ENCODE assay signal across 16 cellular contexts in genomic region chr6:35164868-35165267, GRCh38. TPM values are rescaled to one million over a fixed set of nuclear protein-coding genes. Genes with fewer than 3 reads are reported as not detected.
DNase-seq lines count a peak whose midpoint lies in the region; ATAC-seq and TF ChIP-seq lines count a peak whose summit lies in the region.
"Had no signal": no experiment of that assay in that cellular context is flagged by ENCODE, and none has a peak within 500 bp of the region (broad histone marks: within the 10 kb centered on the region; RNA-seq: fewer than 3 reads in every experiment).

No MANE protein-coding gene starts in this region.

- H3K27ac Mint-ChIP-seq in activated T-cell treated with anti-CD3 and anti-CD28 coated beads, Interleukin-2, amount 50 U/mL, for 24 hours = no peak overlapping the region
- H3K27ac Mint-ChIP-seq: CD4-positive, alpha-beta memory T cell had no signal

- H3K4me1 ChIP-seq in adipocyte (ENCODE audit: control insufficient read depth, insufficient read depth, low read length) (peaks cover 62% of the 10 kb centered on the region), right lobe of liver (peaks cover 0 to 46% (median 27%) of the 10 kb centered on the region in 4 donors), thyroid gland (peaks cover 57 to 75% of the 10 kb centered on the region in 2 donors)

- WGBS in right lobe of liver (ENCODE audit: insufficient coverage, low coverage, low lambda C conversion rate, missing lambda C conversion rate) = 84% methylated on average over 4 of the region's 4 CpGs
- 87 to 94% methylated on average over 4 of the region's 4 CpGs for WGBS in thyroid gland, 2 donors

- peaks cover 27% of the 10 kb centered on the region for H3K27me3 Mint-ChIP-seq in activated T-cell treated with anti-CD3 and anti-CD28 coated beads, Interleukin-2, amount 50 U/mL, for 24 hours

- H3K9me3 ChIP-seq in adipocyte (ENCODE audit: control insufficient read depth, low read length) = peaks cover 9% of the 10 kb centered on the region
- H3K9me3 ChIP-seq in right lobe of liver = no peaks in the 10 kb centered on the region
- no peaks in the 10 kb centered on the region for H3K9me3 ChIP-seq in thyroid gland
- H3K9me3 ChIP-seq: SJCRH30 had no signal

- TF ChIP-seq POLR2A in right lobe of liver (IDR thresholded peaks at IDR 0.05) (no peak), thyroid gland (IDR thresholded peaks at IDR 0.05) (no peak)

- no peak overlapping the region for H3K4me3 ChIP-seq in adipocyte (ENCODE audit: low read length)
- H3K4me3 ChIP-seq in right lobe of liver = no peak overlapping the region
- H3K4me3 ChIP-seq in thyroid gland (replicated peaks in 1 of 3) = no peak overlapping the region
- H3K4me3 ChIP-seq: SJCRH30 had no signal

- H3K27ac ChIP-seq in right lobe of liver = peak overlapping the region; percentile 86 to 89 (median 87)
- peak overlapping the region in 2 of 3 donors; percentile 76 to 90 for H3K27ac ChIP-seq in thyroid gland
- H3K27ac ChIP-seq: SJCRH30 had no signal

- H3K9ac ChIP-seq in adipocyte (ENCODE audit: low read length) = peak overlapping the region; percentile 81

- no peaks in the 10 kb centered on the region for H3K36me3 ChIP-seq in adipocyte (ENCODE audit: control insufficient read depth, insufficient read depth, low read length, severe bottlenecking)
- no peaks in the 10 kb centered on the region for H3K36me3 ChIP-seq in right lobe of liver
- no peaks in the 10 kb centered on the region for H3K36me3 ChIP-seq in thyroid gland
- H3K36me3 ChIP-seq: SJCRH30 had no signal

- DNase-seq in NCI-H510A treated with DMSO at 0.1 percent for 48 hours (lab: John Stamatoyannopoulos, UW) (peak; percentile 35), NCI-H510A (lab: John Stamatoyannopoulos, UW) (no peak), adipocyte (ENCODE audit: low read depth) (no peak), right lobe of liver (no peak), thyroid gland (no peak), AG08396 (ENCODE audit: low spot score) (no peak)
- no peak for DNase-seq in activated T-cell treated with anti-CD3 and anti-CD28 coated beads, Interleukin-2, amount 50 U/mL, for 24 hours
- DNase-seq: 8988T; CD4-positive, alpha-beta memory T cell; EL; NCI-H1694 treated with DMSO at 0.1 percent for 48 hours; NCI-H2107; NCI-H524; SJCRH30 had no signal

- intact Hi-C loops in right lobe of liver (cut with DNase I) = no loop called here
- intact Hi-C loops in thyroid gland (cut with DNase I) = no loop called here

- no peak for ATAC-seq in right lobe of liver
- ATAC-seq in GM18858 (IDR thresholded peaks at IDR 0.05; ENCODE audit: unreplicated experiment) = no peak

- TF ChIP-seq CTCF in right lobe of liver (IDR thresholded peaks at IDR 0.05) (no peak), thyroid gland (IDR thresholded peaks at IDR 0.05) (no peak)

- H3K27me3 ChIP-seq in adipocyte (replicated peaks; ENCODE audit: control insufficient read depth, insufficient read depth, low read length) = no peaks in the 10 kb centered on the region
- no peaks in the 10 kb centered on the region for H3K27me3 ChIP-seq in right lobe of liver
- H3K27me3 ChIP-seq in thyroid gland = no peaks in the 10 kb centered on the region
- H3K27me3 ChIP-seq: SJCRH30 had no signal

- peaks cover 2% of the 10 kb centered on the region for H3K4me1 Mint-ChIP-seq in activated T-cell treated with anti-CD3 and anti-CD28 coated beads, Interleukin-2, amount 50 U/mL, for 24 hours (ENCODE audit: low read depth)
- H3K4me1 Mint-ChIP-seq: CD4-positive, alpha-beta memory T cell had no signal

- no peak overlapping the region for H3K4me3 Mint-ChIP-seq in activated T-cell treated with anti-CD3 and anti-CD28 coated beads, Interleukin-2, amount 50 U/mL, for 24 hours
- H3K4me3 Mint-ChIP-seq: CD4-positive, alpha-beta memory T cell had no signal

- H3K9me3 Mint-ChIP-seq in activated T-cell treated with anti-CD3 and anti-CD28 coated beads, Interleukin-2, amount 50 U/mL, for 24 hours = peaks cover 4% of the 10 kb centered on the region

- H3K36me3 Mint-ChIP-seq in activated T-cell treated with anti-CD3 and anti-CD28 coated beads, Interleukin-2, amount 50 U/mL, for 24 hours (ENCODE audit: low read depth) = no peaks in the 10 kb centered on the region
- H3K36me3 Mint-ChIP-seq: CD4-positive, alpha-beta memory T cell had no signal

RNA-seq across cellular contexts. Expression of gene TCP11, which starts 23.7 kb away (rescaled TPM):
- under 1 TPM in 1 of 6 experiments, not detected in 5; 0.31 TPM for total RNA-seq in right lobe of liver
- total RNA-seq in thyroid gland = 1 to 10 TPM in 2 of 4 donors, not detected in 2; 1.0 to 2.8 TPM
- total RNA-seq: CD4-positive, alpha-beta memory T cell; H1; SJCRH30 had no signal

RNA-seq across cellular contexts. Expression of gene SCUBE3, which starts 48.9 kb away (rescaled TPM):
- under 1 TPM in 4 of 6 experiments, not detected in 2; 0.05 to 0.11 (median 0.07) TPM for total RNA-seq in right lobe of liver
- total RNA-seq in thyroid gland = 100 to 1,000 TPM in 1 of 4 donors, 10 to 100 TPM in 3; 45.5 to 119 (median 66.3) TPM
- total RNA-seq: CD4-positive, alpha-beta memory T cell had no signal

Comparison
In these comparisons a context has a peak if more than half of its experiments do, and no peak if none do; other contexts are left out.
1. RNA of gene SCUBE3, which starts 48.9 kb away (total RNA-seq): 45.5 to 119 TPM in thyroid gland; 0.05 to 0.11 TPM in right lobe of liver; every median in the first group is over 10 times any median in the second.